In genomic region chr5:146363181-146363874, GRCh38 we compare ENCODE assay signal across 10 cellular contexts. TPM values are rescaled to one million over a fixed set of nuclear protein-coding genes. Genes with fewer than 3 reads are reported as not detected.
"Had no signal": no experiment of that assay in that cellular context is flagged by ENCODE, and none has a peak within 500 bp of the region (broad histone marks: within the 10 kb centered on the region; RNA-seq: fewer than 3 reads in every experiment).

No MANE protein-coding gene starts in this region.

RNA-seq across cellular contexts. Expression of gene POU4F3, which starts 24.7 kb away (rescaled TPM):
- total RNA-seq: activated B cell treated with CpG ODN at 0.5 μM for 24 hours; activated CD8-positive, alpha-beta T cell treated with anti-CD3 and anti-CD28 coated beads for 36 hours; activated naive CD4-positive, alpha-beta T cell treated with anti-CD3 and anti-CD28 coated beads, Interleukin-2, amount 50 U/mL, for 72 hours; bronchial epithelial cell; dermis blood vessel endothelial cell; left lung; mesenteric fat pad; mucosa of descending colon; skeletal muscle tissue; thyroid gland had no signal
